ENCODE assay signal across 8 cellular contexts in genomic region chr11:8682219-8683114, GRCh38. TPM values are rescaled to one million over a fixed set of nuclear protein-coding genes. Genes with fewer than 3 reads are reported as not detected.
DNase-seq lines count a peak whose midpoint lies in the region; ATAC-seq and TF ChIP-seq lines count a peak whose summit lies in the region.

RPL27A (plus strand) TSS chr11:8682792; CDS start chr11:8682814, 22 bp downstream.
TRIM66 (minus strand) TSS chr11:8682665; CDS start chr11:8672274, 10,391 bp downstream.

- peak within 1 kb of the TSS; percentile 97 for H3K27ac ChIP-seq in neural cell (ENCODE audit: low read length)

- peaks cover 19% of the 10 kb centered on the region for H3K79me2 ChIP-seq in neural cell (replicated peaks; ENCODE audit: insufficient read depth, low read length)

- no peaks in the 10 kb centered on the region for H3K27me3 Mint-ChIP-seq in stimulated activated naive CD8-positive, alpha-beta T cell treated with anti-CD3 and anti-CD28 coated beads, Interleukin-15, amount 100 ng/mL, for 72 hours

- in situ Hi-C loops in G401 (cut with HindIII; ENCODE audit: low sequenced_read_pairs) (no loop called here), HAP-1 (cut with MboI; ENCODE audit: low sequenced_read_pairs) (no loop called here)

- peaks cover 32% of the 10 kb centered on the region for H3K4me1 ChIP-seq in HAP-1

- peak within 1 kb of the TSS; percentile 93 to 98 for H3K27ac Mint-ChIP-seq in stimulated activated naive CD8-positive, alpha-beta T cell treated with anti-CD3 and anti-CD28 coated beads, Interleukin-15, amount 100 ng/mL, for 72 hours

- H3K9ac ChIP-seq in neural cell (ENCODE audit: low read length): peak within 1 kb of the TSS; percentile 98

- H3K9me3 ChIP-seq in HAP-1 (no peaks in the 10 kb centered on the region), MG63 (no peaks in the 10 kb centered on the region), neural cell (ENCODE audit: low read length) (no peaks in the 10 kb centered on the region)

- H3K4me3 ChIP-seq in HAP-1: peak within 1 kb of the TSS; percentile 62
- peak within 1 kb of the TSS; percentile 97 for H3K4me3 ChIP-seq in MG63
- peak within 1 kb of the TSS; percentile 99 for H3K4me3 ChIP-seq in fibroblast of the aortic adventitia (ENCODE audit: low read depth, low read length)
- H3K4me3 ChIP-seq in neural cell (ENCODE audit: low read length): peak within 1 kb of the TSS; percentile 81

- peak; percentile 58 for TF ChIP-seq EP300 in neural cell (conservative IDR thresholded peaks at IDR 0.05; ENCODE audit: poor library complexity, severe bottlenecking)

- TF ChIP-seq RAD21 in neural cell (conservative IDR thresholded peaks at IDR 0.05): peak; percentile 65

- ATAC-seq in stimulated activated naive CD8-positive, alpha-beta T cell treated with anti-CD3 and anti-CD28 coated beads, Interleukin-15, amount 100 ng/mL, for 72 hours: peak; percentile 97

- H3K4me1 Mint-ChIP-seq in stimulated activated naive CD8-positive, alpha-beta T cell treated with anti-CD3 and anti-CD28 coated beads, Interleukin-15, amount 100 ng/mL, for 72 hours: peaks cover 54% of the 10 kb centered on the region

- TF ChIP-seq CTCF in fibroblast of the aortic adventitia (IDR thresholded peaks at IDR 0.05; ENCODE audit: insufficient read depth, low read length) (peak; percentile 31), neural cell (IDR thresholded peaks at IDR 0.05; ENCODE audit: poor library complexity, severe bottlenecking) (peak; percentile 34)

- peak within 1 kb of the TSS; percentile 98 for H3K4me2 ChIP-seq in neural cell (ENCODE audit: low read length)

- H3K9me2 ChIP-seq in neural cell (ENCODE audit: insufficient read depth, low read length): no peaks in the 10 kb centered on the region

- H4K20me1 ChIP-seq in neural cell (ENCODE audit: insufficient read depth): no peaks in the 10 kb centered on the region

- peak; percentile 97 for DNase-seq in G401 (ENCODE audit: low spot score)
- DNase-seq in HAP-1 (ENCODE audit: low spot score in 2 of 2): peak; percentile 92 to 99
- peak; percentile 97 for DNase-seq in MG63
- DNase-seq in SHP77 (lab: John Stamatoyannopoulos, UW): peak; percentile 49 to 83
- DNase-seq in activated effector memory CD4-positive, alpha-beta T cell treated with Interleukin-2 at 50 U/mL for 16 hours: peak; percentile 98
- peak; percentile 96 for DNase-seq in fibroblast of the aortic adventitia (ENCODE audit: low read depth)
- DNase-seq in stimulated activated naive CD8-positive, alpha-beta T cell treated with anti-CD3 and anti-CD28 coated beads, Interleukin-15, amount 100 ng/mL, for 72 hours: peak; percentile 98 to 99

- no peaks in the 10 kb centered on the region for H3F3A ChIP-seq in neural cell (ENCODE audit: insufficient read depth, low read length, poor library complexity, severe bottlenecking)

- peak within 1 kb of the TSS; percentile 86 to 90 for H3K4me3 Mint-ChIP-seq in stimulated activated naive CD8-positive, alpha-beta T cell treated with anti-CD3 and anti-CD28 coated beads, Interleukin-15, amount 100 ng/mL, for 72 hours

- H3K36me3 ChIP-seq in HAP-1 (replicated peaks) (peaks cover 48% of the 10 kb centered on the region), MG63 (peaks cover 56% of the 10 kb centered on the region), neural cell (ENCODE audit: insufficient read depth, low read length) (peaks cover 8% of the 10 kb centered on the region)

- no peaks in the 10 kb centered on the region for H3K27me3 ChIP-seq in HAP-1 (ENCODE audit: low read depth)
- H3K27me3 ChIP-seq in MG63: no peaks in the 10 kb centered on the region
- no peaks in the 10 kb centered on the region for H3K27me3 ChIP-seq in neural cell (ENCODE audit: insufficient read depth, low read depth, low read length)

- peaks cover 0 to 5% of the 10 kb centered on the region in 2 donors for H3K9me3 Mint-ChIP-seq in stimulated activated naive CD8-positive, alpha-beta T cell treated with anti-CD3 and anti-CD28 coated beads, Interleukin-15, amount 100 ng/mL, for 72 hours

- H2AFZ ChIP-seq in neural cell (ENCODE audit: low read depth, low read length): peak within 1 kb of the TSS; percentile 96

TF ChIP-seq in neural cell, 6 proteins besides CTCF, POLR2A, EP300 and RAD21:
- peak; percentile 99 for TF ChIP-seq POLR2AphosphoS5 (IDR thresholded peaks at IDR 0.05)
- TF ChIP-seq SMC3 (conservative IDR thresholded peaks at IDR 0.05; ENCODE audit: poor library complexity): peak; percentile 71
- no peak for TF ChIP-seq EZH2 (IDR thresholded peaks at IDR 0.05; ENCODE audit: borderline replicate concordance, insufficient read depth, low read length, poor library complexity, severe bottlenecking)
- TF ChIP-seq REST (IDR thresholded peaks at IDR 0.05; ENCODE audit: borderline replicate concordance): peak; percentile 95
- TF ChIP-seq TAF1 (IDR thresholded peaks at IDR 0.05; ENCODE audit: low read depth): peak; percentile 84
- TF ChIP-seq MXI1 (conservative IDR thresholded peaks at IDR 0.05; ENCODE audit: poor library complexity, severe bottlenecking): peak; percentile 87
TF ChIP-seq in neural cell: peak in this region for 5.

RNA-seq across cellular contexts. Expression of gene RPL27A, which starts in this region (rescaled TPM):
- total RNA-seq in G401 (2014; rRNA removed; shearing (Covaris generic)): 1,481 and 2,040 TPM in 2 replicates
- 1,350 and 4,050 TPM in 2 replicates for total RNA-seq in MG63 (2014; rRNA removed; shearing (Covaris generic); ENCODE audit: low replicate concordance)
- 505 and 965 TPM in 2 replicates for total RNA-seq in fibroblast of the aortic adventitia (ENCODE audit: low replicate concordance)
- 691 and 700 TPM in 2 replicates for polyA plus RNA-seq in neural cell
- polyA minus RNA-seq in neural cell: 329 and 352 TPM in 2 replicates

RNA-seq across cellular contexts. Expression of gene TRIM66, which starts in this region (rescaled TPM):
- total RNA-seq in G401 (2014; rRNA removed; shearing (Covaris generic)): 0.49 and 2.4 TPM in 2 replicates
- 0.74 and 1.4 TPM in 2 replicates for total RNA-seq in MG63 (2014; rRNA removed; shearing (Covaris generic); ENCODE audit: low replicate concordance)
- 4.1 and 5.6 TPM in 2 replicates for total RNA-seq in fibroblast of the aortic adventitia (ENCODE audit: low replicate concordance)
- polyA plus RNA-seq in neural cell: 0.82 and 1.4 TPM in 2 replicates
- 4.1 and 5.6 TPM in 2 replicates for polyA minus RNA-seq in neural cell

Comparison
In these comparisons a context has a peak if more than half of its experiments do, and no peak if none do; other contexts are left out.
1. Peak in every context shown above with its lines: DNase-seq, ATAC-seq, H3K4me3 ChIP-seq and H3K27ac ChIP-seq.